Comparison of ENCODE assay signal across 1 cellular context in genomic region chr15:39362832-39363561, GRCh38.
TF ChIP-seq lines count a peak whose summit lies in the region.

No MANE protein-coding gene starts in this region.

TF ChIP-seq in SK-N-SH, 30 proteins besides CTCF, POLR2A, EP300 and RAD21 (continued from another document):
- TF ChIP-seq PBX3 (IDR thresholded peaks at IDR 0.05) (no peak), MEF2A (IDR thresholded peaks at IDR 0.05; ENCODE audit: borderline replicate concordance, low read depth) (no peak), SIN3A (IDR thresholded peaks at IDR 0.05; ENCODE audit: borderline replicate concordance, low read depth, low read length) (no peak), FOSL2 (IDR thresholded peaks at IDR 0.05; ENCODE audit: borderline replicate concordance, low read depth) (no peak)
